In the genomic region with DNA sequence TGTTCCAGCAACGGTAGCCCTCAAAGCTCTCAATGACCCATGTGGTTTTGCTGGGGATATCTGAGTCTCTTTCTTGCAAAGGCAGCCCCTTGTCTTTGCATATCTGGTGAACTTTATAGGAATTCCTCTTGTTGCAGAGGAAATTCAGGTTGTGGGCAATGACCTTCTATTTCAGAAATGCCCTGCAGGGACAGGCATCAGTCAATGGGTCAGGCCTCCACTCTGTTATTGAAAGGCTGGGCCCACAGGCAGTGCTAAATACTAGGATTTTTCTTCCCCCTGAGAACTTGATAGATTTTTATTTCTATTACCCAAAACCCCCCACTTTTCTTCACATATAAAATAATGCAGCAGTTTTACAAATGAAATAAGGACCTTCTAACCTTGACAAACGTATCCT, we compare ENCODE assay signal across 5 cellular contexts.
"Had no signal": no experiment of that assay in that cellular context is flagged by ENCODE, and none has a peak within 500 bp of the region (broad histone marks: within the 10 kb centered on the region; RNA-seq: fewer than 3 reads in every experiment).

No MANE protein-coding gene starts in this region.

- DNase-seq: GOT3, H7, HCEC 1CT, IMR-90 had no signal

- H3K4me3 ChIP-seq: K562 had no signal

- ATAC-seq: K562 had no signal
